12 cellular contexts compared by ENCODE assay signal in genomic region chr12:111451232-111451631, GRCh38. TPM values are rescaled to one million over a fixed set of nuclear protein-coding genes. Genes with fewer than 3 reads are reported as not detected.
DNase-seq lines count a peak whose midpoint lies in the region; ATAC-seq and TF ChIP-seq lines count a peak whose summit lies in the region.
"Had no signal": no experiment of that assay in that cellular context is flagged by ENCODE, and none has a peak within 500 bp of the region (broad histone marks: within the 10 kb centered on the region; RNA-seq: fewer than 3 reads in every experiment).

No MANE protein-coding gene starts in this region.

- 60 to 79% (median 64%) methylated on average over 1 of the region's 1 CpG for WGBS in psoas muscle, 3 donors
- 27% methylated on average over 1 of the region's 1 CpG for WGBS in right lobe of liver (ENCODE audit: insufficient coverage, low coverage, low lambda C conversion rate, missing lambda C conversion rate)

- CTCF ChIA-PET in CD8-positive, alpha-beta T cell (lab: Charles Lee), result interaction anchor here (0.6 to 28.0 kb wide), 26 partner anchors 11 to 247 kb away, joined by 3 to 1191 read pairs (median 5); partner anchors contain the start of gene SH2B3

- TF ChIP-seq CTCF in CD8-positive, alpha-beta T cell (IDR thresholded peaks at IDR 0.05), result no peak
- TF ChIP-seq CTCF in psoas muscle (IDR thresholded peaks at IDR 0.05), result no peak
- TF ChIP-seq CTCF in right lobe of liver (IDR thresholded peaks at IDR 0.05), result no peak

- no peaks in the 10 kb centered on the region for H3K9me3 Mint-ChIP-seq in CD8-positive, alpha-beta T cell
- H3K9me3 Mint-ChIP-seq: mesothelial cell of epicardium had no signal

- no peaks in the 10 kb centered on the region for H3K9me3 ChIP-seq in CD8-positive, alpha-beta T cell (ENCODE audit: low read length)
- H3K9me3 ChIP-seq in psoas muscle (no peaks in the 10 kb centered on the region), right lobe of liver (no peaks in the 10 kb centered on the region)
- H3K9me3 ChIP-seq: ovary had no signal

- H3K4me3 Mint-ChIP-seq in CD8-positive, alpha-beta T cell, result no peak overlapping the region
- H3K4me3 Mint-ChIP-seq: mesothelial cell of epicardium had no signal

- POLR2A ChIA-PET in CD8-positive, alpha-beta T cell (lab: Charles Lee), result interaction anchor here (0.8 to 4.7 kb wide), 10 partner anchors 12 to 55 kb away, joined by 3 to 26 read pairs (median 6); partner anchors contain the start of gene SH2B3

- DNase-seq in CD8-positive, alpha-beta T cell, result no peak
- DNase-seq in OCI-M1 (lab: John Stamatoyannopoulos, UW) (peak; percentile 20), psoas muscle (no peak), right lobe of liver (no peak), DMS53 treated with DMSO at 0.1 percent for 48 hours (lab: John Stamatoyannopoulos, UW; ENCODE audit: unreplicated experiment) (no peak), erythroblast (lab: John Stamatoyannopoulos, UW) (no peak)
- DNase-seq: activated CD4-positive, alpha-beta T cell treated with anti-CD3 and anti-CD28 coated beads, Interleukin-2, amount 50 U/mL, for 1 hour; ovary had no signal

- no peaks in the 10 kb centered on the region for H3K27me3 ChIP-seq in CD8-positive, alpha-beta T cell (ENCODE audit: insufficient read depth, low read length)
- H3K27me3 ChIP-seq in psoas muscle (ENCODE audit: insufficient read depth in 3 of 3, low read length in 2 of 3) (no peaks in the 10 kb centered on the region), right lobe of liver (no peaks in the 10 kb centered on the region)
- H3K27me3 ChIP-seq: ovary had no signal

- H3K4me1 ChIP-seq in CD8-positive, alpha-beta T cell (ENCODE audit: insufficient read depth, low read length), result no peaks in the 10 kb centered on the region
- H3K4me1 ChIP-seq in psoas muscle (peaks cover 39% of the 10 kb centered on the region), right lobe of liver (peaks cover 0 to 7% (median 2%) of the 10 kb centered on the region in 4 donors)

- no peaks in the 10 kb centered on the region for H3K27me3 Mint-ChIP-seq in CD8-positive, alpha-beta T cell (ENCODE audit: low read depth)

- intact Hi-C loops in CD8-positive, alpha-beta T cell (cut with DNase I, micrococcal nuclease), result loop anchor here (1.0 to 5.0 kb wide), 7 partner anchors 17 to 119 kb away; partner anchors contain the start of gene SH2B3 (in 1 of the 2)
- intact Hi-C loops in psoas muscle (cut with DNase I), result loop anchor here (1.0 to 2.0 kb wide), 2 partner anchors 54 kb away; no protein-coding TSS in a partner anchor
- intact Hi-C loops in right lobe of liver (cut with DNase I), result loop anchor here in 1 of 2 donors (10.0 kb wide), 1 partner anchor 56 kb away; no protein-coding TSS in a partner anchor

- peak overlapping the region; percentile 4 for H3K27ac Mint-ChIP-seq in CD8-positive, alpha-beta T cell
- H3K27ac Mint-ChIP-seq: mesothelial cell of epicardium had no signal

- no peak for TF ChIP-seq POLR2A in right lobe of liver (IDR thresholded peaks at IDR 0.05)
- no peak for TF ChIP-seq POLR2A in erythroblast (IDR thresholded peaks at IDR 0.05; ENCODE audit: low read length)

- H3K36me3 Mint-ChIP-seq in CD8-positive, alpha-beta T cell, result peaks cover 81% of the 10 kb centered on the region

- H3K4me3 ChIP-seq in CD8-positive, alpha-beta T cell (ENCODE audit: low read depth, low read length), result no peak overlapping the region
- H3K4me3 ChIP-seq in psoas muscle, result no peak overlapping the region
- no peak overlapping the region for H3K4me3 ChIP-seq in right lobe of liver
- H3K4me3 ChIP-seq: GM12878, ovary had no signal

- peak; percentile 39 for ATAC-seq in CD8-positive, alpha-beta T cell
- ATAC-seq in psoas muscle (no peak), right lobe of liver (no peak)
- ATAC-seq: Panc1 had no signal

- H3K36me3 ChIP-seq in CD8-positive, alpha-beta T cell (ENCODE audit: insufficient read depth, low read length), result peaks cover 33% of the 10 kb centered on the region
- peaks cover 8 to 79% of the 10 kb centered on the region in 2 donors for H3K36me3 ChIP-seq in psoas muscle (ENCODE audit: insufficient read depth in 1 of 2, low read depth in 1 of 2)
- peaks cover 3 to 99% (median 26%) of the 10 kb centered on the region in 4 donors for H3K36me3 ChIP-seq in right lobe of liver
- H3K36me3 ChIP-seq: ovary had no signal

- peaks cover 25% of the 10 kb centered on the region for H3K4me1 Mint-ChIP-seq in CD8-positive, alpha-beta T cell (ENCODE audit: low read depth)
- H3K4me1 Mint-ChIP-seq: mesothelial cell of epicardium had no signal

- no peak overlapping the region for H3K27ac ChIP-seq in CD8-positive, alpha-beta T cell (ENCODE audit: low read depth, low read length)
- H3K27ac ChIP-seq in cingulate gyrus (ENCODE audit: low read depth, low read length), result peak overlapping the region; percentile 7
- H3K27ac ChIP-seq in psoas muscle, result peak overlapping the region; percentile 87
- H3K27ac ChIP-seq in right lobe of liver, result no peak overlapping the region
- H3K27ac ChIP-seq: ovary had no signal

RNA-seq across cellular contexts. Expression of gene SH2B3, which starts 45.5 kb away (rescaled TPM):
- total RNA-seq in CD8-positive, alpha-beta T cell, result 10 to 100 TPM; 48.7 to 48.8 TPM
- total RNA-seq in psoas muscle, result 10 to 100 TPM; 10.5 to 25.0 (median 13.2) TPM
- 10 to 100 TPM in 1 of 3 donors, 1 to 10 TPM in 2; 4.4 to 22.0 (median 6.4) TPM for polyA plus RNA-seq in psoas muscle
- total RNA-seq in right lobe of liver, result 10 to 100 TPM in 5 of 6 experiments, 1 to 10 TPM in 1; 6.7 to 43.5 (median 17.0) TPM

Comparison
In these comparisons a context has a peak if more than half of its experiments do, and no peak if none do; other contexts are left out.
1. H3K27ac ChIP-seq: peak in cingulate gyrus (single experiment) and psoas muscle (single experiment); none in CD8-positive, alpha-beta T cell (single experiment) and right lobe of liver (0 of 3).